ENCODE assay signal across 24 cellular contexts in genomic region chr17:11331790-11332526, GRCh38.
DNase-seq lines count a peak whose midpoint lies in the region; ATAC-seq lines count a peak whose summit lies in the region.
"Had no signal": no experiment of that assay in that cellular context is flagged by ENCODE, and none has a peak within 500 bp of the region (broad histone marks: within the 10 kb centered on the region; RNA-seq: fewer than 3 reads in every experiment).

No MANE protein-coding gene starts in this region.

- intact Hi-C loops in sciatic nerve (cut with DNase I), result no loop called here

- DNase-seq in M059J (ENCODE audit: low read depth), result peak; percentile 0
- DNase-seq in astrocyte of the hippocampus (ENCODE audit: low read depth, low spot score), result peak; percentile 3
- peak; percentile 10 for DNase-seq in medulla oblongata (ENCODE audit: extremely low spot score)
- DNase-seq in sciatic nerve (ENCODE audit: low spot score), result no peak
- no peak for DNase-seq in SHP77 (lab: John Stamatoyannopoulos, UW)
- DNase-seq in stimulated activated naive CD4-positive, alpha-beta T cell (lab: John Stamatoyannopoulos, UW), result no peak
- DNase-seq: activated CD4-positive, alpha-beta T cell treated with anti-CD3 and anti-CD28 coated beads for 4 hours; activated gamma-delta T cell treated with Interleukin-2 at 50 U/mL for 16 hours; activated naive CD8-positive, alpha-beta T cell treated with anti-CD3 and anti-CD28 coated beads, Interleukin-2, amount 50 U/mL, for 24 hours; activated T-cell treated with anti-CD3 and anti-CD28 coated beads, Interleukin-2, amount 50 U/mL, for 4 hours; CD8-positive, alpha-beta memory T cell; cerebellar nuclear complex; DMS153; H9; IMR-90; kidney glomerular epithelial cell; NCI-H1048; NCI-H187; NCI-H69; psoas muscle; stimulated activated CD4-positive, alpha-beta T cell treated with anti-CD3 and anti-CD28 coated beads, Interleukin-15, amount 100 ng/mL, for 24 hours; stimulated activated naive CD8-positive, alpha-beta T cell treated with anti-CD3 and anti-CD28 coated beads, Interleukin-15, Interleukin-2, amounts not matched to agents 100 U/mL and 50 U/mL, for 24 hours had no signal

- ATAC-seq in sciatic nerve (peak; percentile 60), GM18867 (IDR thresholded peaks at IDR 0.05; ENCODE audit: unreplicated experiment) (no peak), GM21717 (IDR thresholded peaks at IDR 0.05; ENCODE audit: unreplicated experiment) (no peak)
- ATAC-seq: activated naive CD8-positive, alpha-beta T cell treated with anti-CD3 and anti-CD28 coated beads, Interleukin-2, amount 50 U/mL, for 24 hours; activated T-cell treated with anti-CD3 and anti-CD28 coated beads, Interleukin-2, amount 50 U/mL, for 4 hours; psoas muscle; stimulated activated naive CD8-positive, alpha-beta T cell treated with anti-CD3 and anti-CD28 coated beads, Interleukin-15, Interleukin-2, amounts not matched to agents 100 U/mL and 50 U/mL, for 24 hours had no signal

Comparison
In these comparisons a context has a peak if more than half of its experiments do, and no peak if none do; other contexts are left out.
1. DNase-seq: peak in M059J (single experiment), astrocyte of the hippocampus (single experiment) and medulla oblongata (single experiment); none in sciatic nerve (single experiment), SHP77 (0 of 2) and stimulated activated naive CD4-positive, alpha-beta T cell (0 of 6).